In genomic region chr17:83083368-83084201, GRCh38 we compare ENCODE assay signal across 8 cellular contexts. TPM values are rescaled to one million over a fixed set of nuclear protein-coding genes. Genes with fewer than 3 reads are reported as not detected.
A peak's percentile ranks its signal among the peaks of the same experiment; 100 is the strongest.
DNase-seq lines count a peak whose midpoint lies in the region; ATAC-seq and TF ChIP-seq lines count a peak whose summit lies in the region.

No MANE protein-coding gene starts in this region.

- H3K4me3 Mint-ChIP-seq in activated CD8-positive, alpha-beta memory T cell treated with anti-CD3 and anti-CD28 coated beads, Interleukin-2, amount 10 ng/mL, durations not matched to agents 7 days and 5 days, result peak overlapping the region; percentile 75

- H3K4me3 ChIP-seq in esophagus muscularis mucosa (peak overlapping the region in 1 of 4 donors; percentile 83), parathyroid adenoma (ENCODE audit: low read depth, low read length) (peak overlapping the region; percentile 82)

- H3K27ac ChIP-seq in esophagus muscularis mucosa (replicated peaks in 1 of 4) (peak overlapping the region; percentile 87 to 94 (median 92)), parathyroid adenoma (peak overlapping the region; percentile 97)

- DNase-seq in Right ventricle myocardium inferior (ENCODE audit: missing footprints) (no peak), cardiac septum (ENCODE audit: low spot score) (no peak), esophagus muscularis mucosa (ENCODE audit: extremely low spot score) (no peak), NCI-H2107 treated with DMSO at 0.1 percent for 48 hours (lab: John Stamatoyannopoulos, UW; ENCODE audit: unreplicated experiment) (no peak)
- peak; percentile 88 for DNase-seq in activated CD8-positive, alpha-beta memory T cell treated with anti-CD3 and anti-CD28 coated beads, Interleukin-2, amount 10 ng/mL, durations not matched to agents 7 days and 5 days

- WGBS in esophagus muscularis mucosa, result 39% methylated on average over 24 of the region's 25 CpGs

- no peaks in the 10 kb centered on the region for H3K9me3 Mint-ChIP-seq in activated CD8-positive, alpha-beta memory T cell treated with anti-CD3 and anti-CD28 coated beads, Interleukin-2, amount 10 ng/mL, durations not matched to agents 7 days and 5 days (ENCODE audit: low read depth)

- H3K4me1 Mint-ChIP-seq in activated CD8-positive, alpha-beta memory T cell treated with anti-CD3 and anti-CD28 coated beads, Interleukin-2, amount 10 ng/mL, durations not matched to agents 7 days and 5 days, result peaks cover 58% of the 10 kb centered on the region

- CTCF ChIA-PET in activated CD8-positive, alpha-beta memory T cell treated with anti-CD3 and anti-CD28 coated beads, Interleukin-2, amount 10 ng/mL, durations not matched to agents 7 days and 5 days (lab: Charles Lee), result interaction anchor here (0.8 to 2.5 kb wide), 9 partner anchors 30 to 307 kb away, joined by 3 to 28 read pairs (median 4); no protein-coding TSS in a partner anchor

- no peak for TF ChIP-seq EP300 in esophagus muscularis mucosa (IDR thresholded peaks at IDR 0.05)

- peak overlapping the region; percentile 88 for H3K4me2 ChIP-seq in parathyroid adenoma (ENCODE audit: low read length)

- intact Hi-C loops in Right ventricle myocardium inferior (cut with DNase I), result no loop called here
- intact Hi-C loops in cardiac septum (cut with DNase I), result no loop called here
- intact Hi-C loops in esophagus muscularis mucosa (cut with DNase I), result no loop called here

- H3K27me3 ChIP-seq in esophagus muscularis mucosa (peaks cover 0 to 4% (median 0%) of the 10 kb centered on the region in 4 donors), parathyroid adenoma (ENCODE audit: control insufficient read depth, insufficient read depth, low read length) (no peaks in the 10 kb centered on the region)

- no peak for TF ChIP-seq CTCF in esophagus muscularis mucosa (IDR thresholded peaks at IDR 0.05)
- no peak for TF ChIP-seq CTCF in parathyroid adenoma (IDR thresholded peaks at IDR 0.05)

- no peak overlapping the region for H2AFZ ChIP-seq in parathyroid adenoma

- no peak for TF ChIP-seq POLR2A in esophagus muscularis mucosa (IDR thresholded peaks at IDR 0.05; ENCODE audit: low read depth)

- H3K4me1 ChIP-seq in esophagus muscularis mucosa (peaks cover 72 to 84% (median 82%) of the 10 kb centered on the region in 4 donors), parathyroid adenoma (peaks cover 66% of the 10 kb centered on the region)

- H3K9me3 ChIP-seq in esophagus muscularis mucosa, result no peaks in the 10 kb centered on the region
- no peaks in the 10 kb centered on the region for H3K9me3 ChIP-seq in parathyroid adenoma (ENCODE audit: control insufficient read depth, low read length)

- H3K27me3 Mint-ChIP-seq in activated CD8-positive, alpha-beta memory T cell treated with anti-CD3 and anti-CD28 coated beads, Interleukin-2, amount 10 ng/mL, durations not matched to agents 7 days and 5 days, result peaks cover 3% of the 10 kb centered on the region

- peak overlapping the region; percentile 92 for H3K27ac Mint-ChIP-seq in activated CD8-positive, alpha-beta memory T cell treated with anti-CD3 and anti-CD28 coated beads, Interleukin-2, amount 10 ng/mL, durations not matched to agents 7 days and 5 days

- ATAC-seq in Right ventricle myocardium inferior (peak; percentile 3), HG02642 (IDR thresholded peaks at IDR 0.05; ENCODE audit: poor library complexity, unreplicated experiment) (no peak), GM21390 (IDR thresholded peaks at IDR 0.05; ENCODE audit: unreplicated experiment) (no peak)
- ATAC-seq in activated CD8-positive, alpha-beta memory T cell treated with anti-CD3 and anti-CD28 coated beads, Interleukin-2, amount 10 ng/mL, durations not matched to agents 7 days and 5 days, result peak; percentile 52

- H3K36me3 ChIP-seq in esophagus muscularis mucosa, result peaks cover 5 to 43% (median 32%) of the 10 kb centered on the region in 4 donors
- no peaks in the 10 kb centered on the region for H3K36me3 ChIP-seq in parathyroid adenoma (ENCODE audit: control insufficient read depth, insufficient read depth, low read length)

- peaks cover 28% of the 10 kb centered on the region for H3K36me3 Mint-ChIP-seq in activated CD8-positive, alpha-beta memory T cell treated with anti-CD3 and anti-CD28 coated beads, Interleukin-2, amount 10 ng/mL, durations not matched to agents 7 days and 5 days

- no peak overlapping the region for H3K9ac ChIP-seq in parathyroid adenoma

- H3K79me2 ChIP-seq in parathyroid adenoma, result peaks cover 56% of the 10 kb centered on the region

RNA-seq across cellular contexts. Expression of gene METRNL, which starts 4.2 kb away (rescaled TPM):
- total RNA-seq in Right ventricle myocardium inferior (70.1 TPM), cardiac septum (104 TPM), esophagus muscularis mucosa (100 to 1,000 TPM in 1 of 4 donors, 10 to 100 TPM in 3; 36.5 to 124 (median 61.5) TPM)
- total RNA-seq in activated CD8-positive, alpha-beta memory T cell treated with anti-CD3 and anti-CD28 coated beads, Interleukin-2, amount 10 ng/mL, durations not matched to agents 7 days and 5 days, result 10 to 100 TPM; 42.9 to 49.9 TPM

Comparison
In these comparisons a context has a peak if more than half of its experiments do, and no peak if none do; other contexts are left out.
1. ATAC-seq: peak in Right ventricle myocardium inferior (single experiment) and activated CD8-positive, alpha-beta memory T cell treated with anti-CD3 and anti-CD28 coated beads, Interleukin-2, amount 10 ng/mL, durations not matched to agents 7 days and 5 days (single experiment); none in HG02642 (single experiment) and GM21390 (single experiment).